Comparison of ENCODE assay signal across 1 cellular context in genomic region chr7:70774895-70775527, GRCh38.
TF ChIP-seq lines count a peak whose summit lies in the region.

No MANE protein-coding gene starts in this region.

TF ChIP-seq in GM12878, 131 proteins besides CTCF, POLR2A, EP300 and RAD21 (continued from another document):
- TF ChIP-seq, protein P1, sequence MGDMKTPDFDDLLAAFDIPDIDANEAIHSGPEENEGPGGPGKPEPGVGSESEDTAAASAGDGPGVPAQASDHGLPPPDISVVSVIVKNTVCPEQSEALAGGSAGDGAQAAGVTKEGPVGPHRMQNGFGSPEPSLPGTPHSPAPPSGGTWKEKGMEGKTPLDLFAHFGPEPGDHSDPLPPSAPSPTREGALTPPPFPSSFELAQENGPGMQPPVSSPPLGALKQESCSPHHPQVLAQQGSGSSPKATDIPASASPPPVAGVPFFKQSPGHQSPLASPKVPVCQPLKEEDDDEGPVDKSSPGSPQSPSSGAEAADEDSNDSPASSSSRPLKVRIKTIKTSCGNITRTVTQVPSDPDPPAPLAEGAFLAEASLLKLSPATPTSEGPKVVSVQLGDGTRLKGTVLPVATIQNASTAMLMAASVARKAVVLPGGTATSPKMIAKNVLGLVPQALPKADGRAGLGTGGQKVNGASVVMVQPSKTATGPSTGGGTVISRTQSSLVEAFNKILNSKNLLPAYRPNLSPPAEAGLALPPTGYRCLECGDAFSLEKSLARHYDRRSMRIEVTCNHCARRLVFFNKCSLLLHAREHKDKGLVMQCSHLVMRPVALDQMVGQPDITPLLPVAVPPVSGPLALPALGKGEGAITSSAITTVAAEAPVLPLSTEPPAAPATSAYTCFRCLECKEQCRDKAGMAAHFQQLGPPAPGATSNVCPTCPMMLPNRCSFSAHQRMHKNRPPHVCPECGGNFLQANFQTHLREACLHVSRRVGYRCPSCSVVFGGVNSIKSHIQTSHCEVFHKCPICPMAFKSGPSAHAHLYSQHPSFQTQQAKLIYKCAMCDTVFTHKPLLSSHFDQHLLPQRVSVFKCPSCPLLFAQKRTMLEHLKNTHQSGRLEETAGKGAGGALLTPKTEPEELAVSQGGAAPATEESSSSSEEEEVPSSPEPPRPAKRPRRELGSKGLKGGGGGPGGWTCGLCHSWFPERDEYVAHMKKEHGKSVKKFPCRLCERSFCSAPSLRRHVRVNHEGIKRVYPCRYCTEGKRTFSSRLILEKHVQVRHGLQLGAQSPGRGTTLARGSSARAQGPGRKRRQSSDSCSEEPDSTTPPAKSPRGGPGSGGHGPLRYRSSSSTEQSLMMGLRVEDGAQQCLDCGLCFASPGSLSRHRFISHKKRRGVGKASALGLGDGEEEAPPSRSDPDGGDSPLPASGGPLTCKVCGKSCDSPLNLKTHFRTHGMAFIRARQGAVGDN (IDR thresholded peaks at IDR 0.05): 0 out of 2 replicates have a peak, but pooled peaks have one; percentile 15
- TF ChIP-seq, protein P2, sequence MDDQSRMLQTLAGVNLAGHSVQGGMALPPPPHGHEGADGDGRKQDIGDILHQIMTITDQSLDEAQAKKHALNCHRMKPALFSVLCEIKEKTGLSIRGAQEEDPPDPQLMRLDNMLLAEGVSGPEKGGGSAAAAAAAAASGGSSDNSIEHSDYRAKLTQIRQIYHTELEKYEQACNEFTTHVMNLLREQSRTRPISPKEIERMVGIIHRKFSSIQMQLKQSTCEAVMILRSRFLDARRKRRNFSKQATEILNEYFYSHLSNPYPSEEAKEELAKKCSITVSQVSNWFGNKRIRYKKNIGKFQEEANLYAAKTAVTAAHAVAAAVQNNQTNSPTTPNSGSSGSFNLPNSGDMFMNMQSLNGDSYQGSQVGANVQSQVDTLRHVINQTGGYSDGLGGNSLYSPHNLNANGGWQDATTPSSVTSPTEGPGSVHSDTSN (IDR thresholded peaks at IDR 0.05; ENCODE audit: insufficient replicate concordance, low read depth, low read length): peak; percentile 57
- TF ChIP-seq PKNOX1 (IDR thresholded peaks at IDR 0.05) (peak; percentile 94), YBX1 (IDR thresholded peaks at IDR 0.05) (no peak), TCF12 (IDR thresholded peaks at IDR 0.05; ENCODE audit: low read depth, low read length) (no peak)
